Comparison of ENCODE assay signal across 8 cellular contexts in genomic region chr3:120678984-120679383, GRCh38. TPM values are rescaled to one million over a fixed set of nuclear protein-coding genes. Genes with fewer than 3 reads are reported as not detected.
DNase-seq lines count a peak whose midpoint lies in the region; ATAC-seq, FAIRE-seq and TF ChIP-seq lines count a peak whose summit lies in the region.

No MANE protein-coding gene starts in this region.

- no peak for TF ChIP-seq POLR2A in endothelial cell of umbilical vein (IDR thresholded peaks at IDR 0.05; ENCODE audit: low read depth, low read length)

- WGBS in small intestine, 3 donors: 11 to 43% (median 28%) methylated on average over 3 of the region's 3 CpGs

- no peaks in the 10 kb centered on the region for H3K9me2 ChIP-seq in Karpas-422 (replicated peaks; ENCODE audit: insufficient read depth, low read length)

- TF ChIP-seq CTCF in endothelial cell of umbilical vein (IDR thresholded peaks at IDR 0.05; ENCODE audit: extremely low read depth in 1 of 2, insufficient read depth in 1 of 2, low read depth in 1 of 2, low read length in 2 of 2): no peak

- H3K9me3 ChIP-seq in Karpas-422 (ENCODE audit: low read length): no peaks in the 10 kb centered on the region; the same call in 1 of the 2 replicates
- no peaks in the 10 kb centered on the region for H3K9me3 ChIP-seq in endothelial cell of umbilical vein (replicated peaks; ENCODE audit: control insufficient read depth, insufficient read depth, low read length)
- H3K9me3 ChIP-seq in small intestine (ENCODE audit: control insufficient read depth, low read depth): no peaks in the 10 kb centered on the region

- POLR2A ChIA-PET in endothelial cell of umbilical vein (lab: Charles Lee): interaction anchor here (0.6 to 1.7 kb wide), 6 partner anchors 15 to 439 kb away, joined by 3 to 7 read pairs (median 4); partner anchors contain the start of genes GTF2E1, NDUFB4 and RABL3

- peak; percentile 12 for FAIRE-seq in endothelial cell of umbilical vein (lab: Jason Lieb, UNC)
- no peak for FAIRE-seq in small intestine (lab: Jason Lieb, UNC)

- CTCF ChIA-PET in endothelial cell of umbilical vein (lab: Charles Lee): interaction anchor here (0.8 to 2.3 kb wide), 14 partner anchors 9 to 262 kb away, joined by 3 to 23 read pairs (median 5); partner anchors contain the start of genes GTF2E1, NDUFB4 and RABL3

- no peaks in the 10 kb centered on the region for H3K9me1 ChIP-seq in endothelial cell of umbilical vein (replicated peaks; ENCODE audit: control insufficient read depth, extremely low read depth, insufficient read depth, low read length)

- peak; percentile 61 for DNase-seq in Karpas-422
- DNase-seq in endothelial cell of umbilical vein (ENCODE audit: low read depth, low spot score): no peak
- DNase-seq in small intestine: peak; percentile 52
- DNase-seq in H7: no peak
- DNase-seq in glomerular visceral epithelial cell (ENCODE audit: extremely low spot score): no peak
- DNase-seq in activated T-cell treated with anti-CD3 and anti-CD28 coated beads, Interleukin-2, amount 50 U/mL, for 1 hour: no peak
- no peak for DNase-seq in NCI-H2227 (lab: John Stamatoyannopoulos, UW; ENCODE audit: unreplicated experiment)

- H3K36me3 ChIP-seq in Karpas-422 (ENCODE audit: insufficient read depth, low read length): no peaks in the 10 kb centered on the region
- H3K36me3 ChIP-seq in endothelial cell of umbilical vein (ENCODE audit: control insufficient read depth in 2 of 2, extremely low read depth in 1 of 2, insufficient read depth in 2 of 2, low read length in 2 of 2): no peaks in the 10 kb centered on the region
- H3K36me3 ChIP-seq in small intestine (ENCODE audit: control insufficient read depth in 2 of 2, insufficient read depth in 2 of 2, low read length in 2 of 2): no peaks in the 10 kb centered on the region
- no peaks in the 10 kb centered on the region for H3K36me3 ChIP-seq in H7 (replicated peaks; ENCODE audit: control insufficient read depth, insufficient read depth, low read length)

- peak overlapping the region; percentile 3; the same call in 1 of the 2 replicates for H3K4me3 ChIP-seq in Karpas-422 (ENCODE audit: low read length)
- peak overlapping the region in 1 of 3 experiments; percentile 36 for H3K4me3 ChIP-seq in endothelial cell of umbilical vein (replicated peaks in 1 of 3; ENCODE audit: insufficient read depth in 1 of 3, low read depth in 1 of 3, low read length in 3 of 3)
- H3K4me3 ChIP-seq in small intestine (ENCODE audit: low read depth in 1 of 2, low read length in 2 of 2): no peak overlapping the region
- H3K4me3 ChIP-seq in H7 (ENCODE audit: insufficient read depth, low read depth, low read length): no peak overlapping the region

- H4K20me1 ChIP-seq in Karpas-422 (ENCODE audit: insufficient read depth, low read depth, low read length) (no peaks in the 10 kb centered on the region), endothelial cell of umbilical vein (replicated peaks; ENCODE audit: control insufficient read depth, extremely low read depth, insufficient read depth, low read length) (no peaks in the 10 kb centered on the region)

- peaks cover 19% of the 10 kb centered on the region for H3K4me1 ChIP-seq in Karpas-422 (ENCODE audit: low read length)
- peaks cover 21% of the 10 kb centered on the region for H3K4me1 ChIP-seq in endothelial cell of umbilical vein (ENCODE audit: control insufficient read depth, extremely low read depth, insufficient read depth, low read length)
- H3K4me1 ChIP-seq in small intestine (ENCODE audit: control insufficient read depth in 2 of 2, insufficient read depth in 1 of 2, low read depth in 1 of 2, low read length in 1 of 2): peaks cover 2 to 5% of the 10 kb centered on the region in 2 donors

- peak overlapping the region; percentile 15; the same call in 1 of the 2 replicates for H2AFZ ChIP-seq in Karpas-422 (ENCODE audit: low read length)
- H2AFZ ChIP-seq in endothelial cell of umbilical vein (ENCODE audit: low read depth, low read length): peak overlapping the region; percentile 80

- intact Hi-C loops in endothelial cell of umbilical vein (cut with micrococcal nuclease): loop anchor here (1.0 to 10.0 kb wide), 7 partner anchors 14 to 616 kb away; partner anchors contain the start of genes GTF2E1, NDUFB4 and RABL3

- H3K4me2 ChIP-seq in Karpas-422 (ENCODE audit: low read depth, low read length, poor library complexity, severe bottlenecking) (peak overlapping the region; percentile 20), endothelial cell of umbilical vein (ENCODE audit: insufficient read depth, low read length) (peak overlapping the region; percentile 82)

- no peaks in the 10 kb centered on the region for H3K27me3 ChIP-seq in Karpas-422 (ENCODE audit: low read length)
- no peaks in the 10 kb centered on the region for H3K27me3 ChIP-seq in endothelial cell of umbilical vein (ENCODE audit: control insufficient read depth in 2 of 2, insufficient read depth in 2 of 2, low read length in 2 of 2)
- no peaks in the 10 kb centered on the region for H3K27me3 ChIP-seq in small intestine (ENCODE audit: control insufficient read depth in 2 of 2, insufficient read depth in 2 of 2, low read length in 2 of 2)
- H3K27me3 ChIP-seq in H7 (ENCODE audit: control insufficient read depth, insufficient read depth, low read length): no peaks in the 10 kb centered on the region

- BruUV-seq in endothelial cell of umbilical vein (replicated peaks; lab: Mats Ljungman, UMichigan): no TSS peak

- ATAC-seq in GM21390 (IDR thresholded peaks at IDR 0.05; ENCODE audit: unreplicated experiment): peak; percentile 44

- peak overlapping the region; percentile 31 for H3K27ac ChIP-seq in Karpas-422 (ENCODE audit: low read length)
- peak overlapping the region; percentile 63 for H3K27ac ChIP-seq in endothelial cell of umbilical vein (ENCODE audit: insufficient read depth, low read depth, low read length)
- H3K27ac ChIP-seq in small intestine (ENCODE audit: low read depth in 1 of 2, low read length in 1 of 2): no peak overlapping the region

- dilution Hi-C loops in endothelial cell of umbilical vein (cut with MboI; ENCODE audit: extremely low pct_ligation_motif_present, low sequenced_read_pairs): no loop called here

- H3K79me2 ChIP-seq in Karpas-422 (ENCODE audit: low read length): no peaks in the 10 kb centered on the region
- no peaks in the 10 kb centered on the region for H3K79me2 ChIP-seq in endothelial cell of umbilical vein (ENCODE audit: control insufficient read depth, insufficient read depth, low read length)

- H3K9ac ChIP-seq in Karpas-422 (ENCODE audit: low read length) (no peak overlapping the region), endothelial cell of umbilical vein (replicated peaks; ENCODE audit: extremely low read depth, insufficient read depth, low read length) (peak overlapping the region; percentile 30)

TF ChIP-seq in endothelial cell of umbilical vein, 7 proteins besides CTCF, POLR2A, EP300 and RAD21:
- TF ChIP-seq GATA2 (IDR thresholded peaks at IDR 0.05; ENCODE audit: insufficient read depth, insufficient read length, low read depth, low read length): no peak
- TF ChIP-seq POLR2AphosphoS5 (IDR thresholded peaks at IDR 0.05; ENCODE audit: insufficient read depth, low read depth, low read length): no peak
- TF ChIP-seq FOS (IDR thresholded peaks at IDR 0.05; ENCODE audit: borderline replicate concordance, insufficient read depth, low read length): no peak
- no peak for TF ChIP-seq MAX (IDR thresholded peaks at IDR 0.05; ENCODE audit: insufficient read depth, insufficient read length)
- no peak for TF ChIP-seq EZH2 (IDR thresholded peaks at IDR 0.05; ENCODE audit: borderline replicate concordance, low read depth, low read length, severe bottlenecking)
- no peak for TF ChIP-seq MYC (IDR thresholded peaks at IDR 0.05; ENCODE audit: low read depth, low read length)
- TF ChIP-seq JUN (IDR thresholded peaks at IDR 0.05; ENCODE audit: borderline replicate concordance, insufficient read depth, insufficient read length, low read depth): no peak

RNA-seq across cellular contexts. Expression of gene HGD, which starts 3.1 kb away (rescaled TPM):
- total RNA-seq in Karpas-422 (2014; rRNA removed; shearing (Covaris generic); ENCODE audit: low replicate concordance): not detected in 2 replicates
- total RNA-seq in endothelial cell of umbilical vein: 0.22 and 0.44 TPM in 2 replicates
- polyA plus RNA-seq in endothelial cell of umbilical vein: 0.18 and 0.33 TPM in 2 replicates
- polyA plus RNA-seq in endothelial cell of umbilical vein (2011; cell fraction: cytosol; rRNA removed): not detected in 2 replicates
- polyA plus RNA-seq in endothelial cell of umbilical vein (2011; cell fraction: nucleus; rRNA removed): 1.0 and 1.2 TPM in 2 replicates
- 0.12 TPM in 1 of 2 replicates, not detected in the other for polyA plus RNA-seq in endothelial cell of umbilical vein (2012)
- 0.11 and 0.51 TPM in 2 replicates for polyA minus RNA-seq in endothelial cell of umbilical vein
- polyA minus RNA-seq in endothelial cell of umbilical vein (2011; cell fraction: cytosol; rRNA and poly(A)+ RNA removed): not detected
- polyA minus RNA-seq in endothelial cell of umbilical vein (2011; cell fraction: nucleus; rRNA and poly(A)+ RNA removed): 1.1 and 1.3 TPM in 2 replicates
- polyA plus RNA-seq in small intestine: 10 to 100 TPM; 14.4 to 71.8 (median 46.2) TPM
- 0.18 and 1.4 TPM in 2 replicates for total RNA-seq in H7 (2014; rRNA removed; shearing (Covaris generic))

Comparison
In these comparisons a context has a peak if more than half of its experiments do, and no peak if none do; other contexts are left out.
1. DNase-seq: peak in Karpas-422 (single experiment) and small intestine (single experiment); none in endothelial cell of umbilical vein (single experiment), H7 (single experiment), glomerular visceral epithelial cell (single experiment), activated T-cell treated with anti-CD3 and anti-CD28 coated beads, Interleukin-2, amount 50 U/mL, for 1 hour (single experiment) and NCI-H2227 (single experiment).
2. H3K27ac ChIP-seq: peak in Karpas-422 (single experiment) and endothelial cell of umbilical vein (single experiment); none in small intestine (0 of 2).